28 cellular contexts compared by ENCODE assay signal in genomic region chr2:65490222-65490621, GRCh38.
"Had no signal": no experiment of that assay in that cellular context is flagged by ENCODE, and none has a peak within 500 bp of the region (broad histone marks: within the 10 kb centered on the region; RNA-seq: fewer than 3 reads in every experiment).

No MANE protein-coding gene starts in this region.

- FAIRE-seq: colon, endometrium, endothelial cell of umbilical vein, frontal cortex had no signal

- H3K4me3 ChIP-seq: colonic mucosa, coronary artery, dorsolateral prefrontal cortex, esophagus muscularis mucosa, esophagus squamous epithelium, gastrocnemius medialis, gastroesophageal sphincter, heart left ventricle, heart right ventricle had no signal

- ATAC-seq: effector memory CD8-positive, alpha-beta T cell; esophagus mucosa; foreskin keratinocyte; gastrocnemius medialis; gastroesophageal sphincter; heart left ventricle; heart right ventricle had no signal

- H3K27me3 ChIP-seq: colonic mucosa, dorsolateral prefrontal cortex, esophagus muscularis mucosa, gastrocnemius medialis, gastroesophageal sphincter, heart left ventricle, heart right ventricle had no signal

- H3K36me3 ChIP-seq: colonic mucosa, esophagus muscularis mucosa, esophagus squamous epithelium, gastrocnemius medialis, gastroesophageal sphincter, heart left ventricle, heart right ventricle had no signal

- H3K4me1 ChIP-seq: colonic mucosa, esophagus muscularis mucosa, esophagus squamous epithelium, foreskin keratinocyte, gastrocnemius medialis, gastroesophageal sphincter, heart left ventricle, heart right ventricle had no signal

- DNase-seq: colonic mucosa; cortex of kidney; dermis blood vessel endothelial cell; dorsolateral prefrontal cortex; effector CD4-positive, alpha-beta T cell; effector CD8-positive, alpha-beta T cell; effector memory CD4-positive, alpha-beta T cell; effector memory CD8-positive, alpha-beta T cell; endodermal cell; erythroblast; esophagus squamous epithelium; foreskin fibroblast; foreskin keratinocyte; foreskin melanocyte; gastrocnemius medialis; glutamatergic neuron; head of caudate nucleus; heart left ventricle; heart right ventricle had no signal

- H3K9me3 ChIP-seq: colonic mucosa, esophagus muscularis mucosa, gastrocnemius medialis, gastroesophageal sphincter had no signal

- H3K27ac ChIP-seq: colonic mucosa, coronary artery, dorsolateral prefrontal cortex, epithelial cell of prostate, esophagus muscularis mucosa, esophagus squamous epithelium, foreskin keratinocyte, gastrocnemius medialis, gastroesophageal sphincter, heart left ventricle, heart right ventricle had no signal
